ENCODE assay signal across 9 cellular contexts in the genomic region with DNA sequence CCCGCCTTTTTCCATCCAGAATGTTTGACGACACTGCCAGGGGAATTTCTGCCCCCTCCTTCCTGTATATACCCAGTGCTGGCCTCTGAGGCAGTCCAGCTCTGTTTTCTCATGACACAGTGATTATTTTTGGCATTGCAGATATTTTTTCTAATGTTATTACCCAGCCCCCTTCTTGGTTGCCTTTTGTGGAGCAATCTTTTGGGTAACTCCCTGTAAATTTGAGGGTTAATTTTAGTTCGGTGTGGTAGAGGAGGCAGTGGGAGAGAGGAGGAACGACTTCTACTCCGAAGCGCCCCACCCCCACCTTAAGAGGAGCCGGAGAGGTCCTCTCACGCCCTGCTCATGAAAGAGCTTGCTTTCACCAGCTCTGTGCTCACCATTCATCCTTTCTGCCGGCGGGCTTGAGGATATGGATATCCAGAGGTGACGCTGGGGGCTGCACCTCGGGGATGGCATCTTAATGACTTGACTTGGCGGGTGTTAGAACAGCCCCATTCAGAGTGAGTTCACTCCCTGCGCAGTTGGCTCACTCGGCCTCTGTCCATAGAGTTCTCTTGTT. TPM values are rescaled to one million over a fixed set of nuclear protein-coding genes. Genes with fewer than 3 reads are reported as not detected.
A peak's percentile ranks its signal among the peaks of the same experiment; 100 is the strongest.
DNase-seq lines count a peak whose midpoint lies in the region; ATAC-seq and TF ChIP-seq lines count a peak whose summit lies in the region.
"Had no signal": no experiment of that assay in that cellular context is flagged by ENCODE, and none has a peak within 500 bp of the region (broad histone marks: within the 10 kb centered on the region; RNA-seq: fewer than 3 reads in every experiment).

No MANE protein-coding gene starts in this region.

- H3K4me1 Mint-ChIP-seq in H9 (peaks cover 35 to 39% of the 10 kb centered on the region in 2 experiments), MCF 10A (ENCODE audit: insufficient read depth, unreplicated experiment) (peaks cover 64% of the 10 kb centered on the region)
- H3K4me1 Mint-ChIP-seq: memory B cell had no signal

- H3K36me3 Mint-ChIP-seq in H9 (ENCODE audit: insufficient read depth in 1 of 3, low read depth in 3 of 3) (no peaks in the 10 kb centered on the region), MCF 10A (ENCODE audit: insufficient read depth, unreplicated experiment) (peaks cover 5% of the 10 kb centered on the region)
- H3K36me3 Mint-ChIP-seq: memory B cell had no signal

- H3K4ac ChIP-seq in H9 (ENCODE audit: low read depth, low read length): no peak overlapping the region

- no peak overlapping the region for H2BK5ac ChIP-seq in H9 (ENCODE audit: insufficient read length, low read length)

- no peak overlapping the region for H3K56ac ChIP-seq in H9 (ENCODE audit: insufficient read length, low read depth, low read length)

- peak overlapping the region; percentile 32 to 52; a peak in 4 of 5 replicates for H3K4me3 Mint-ChIP-seq in H9
- H3K4me3 Mint-ChIP-seq in MCF 10A (ENCODE audit: unreplicated experiment): peak overlapping the region; percentile 46
- H3K4me3 Mint-ChIP-seq: memory B cell had no signal

- peak overlapping the region in 2 of 3 experiments; percentile 87 to 88; a peak in 4 of 7 replicates for H3K27ac Mint-ChIP-seq in H9
- H3K27ac Mint-ChIP-seq in MCF 10A (ENCODE audit: low read depth, unreplicated experiment): peak overlapping the region; percentile 95
- H3K27ac Mint-ChIP-seq: memory B cell had no signal

- POLR2A ChIA-PET in MCF 10A (lab: Yijun Ruan, JAX): interaction anchor here (0.6 to 13.5 kb wide), 5 partner anchors 10 to 241 kb away, joined by 3 to 553 read pairs (median 4); a partner anchor contains a TSS

- no peak overlapping the region for H4K5ac ChIP-seq in H9 (ENCODE audit: insufficient read length, low read depth, low read length)

- DNase-seq in H9 (peak; percentile 61), MCF 10A (ENCODE audit: unreplicated experiment) (peak; percentile 56), NCI-H2196 (lab: John Stamatoyannopoulos, UW; ENCODE audit: unreplicated experiment) (no peak)
- no peak for DNase-seq in activated naive CD4-positive, alpha-beta T cell treated with anti-CD3 and anti-CD28 coated beads, Interleukin-2, amount 50 U/mL, for 16 hours

- H3K36me3 ChIP-seq in skeletal muscle satellite cell (ENCODE audit: insufficient read depth, low read length): no peaks in the 10 kb centered on the region

- ATAC-seq in GM18505 (IDR thresholded peaks at IDR 0.05; ENCODE audit: unreplicated experiment) (no peak), GM18867 (IDR thresholded peaks at IDR 0.05; ENCODE audit: unreplicated experiment) (no peak)

- peaks cover 10% of the 10 kb centered on the region; the same call in 1 of the 2 replicates for H3K4me1 ChIP-seq in H9 (ENCODE audit: insufficient read depth, low read length)
- peaks cover 74% of the 10 kb centered on the region for H3K4me1 ChIP-seq in skeletal muscle satellite cell (ENCODE audit: control insufficient read depth, insufficient read depth, low read length)

- no peaks in the 10 kb centered on the region for H3K79me1 ChIP-seq in H9 (ENCODE audit: insufficient read depth, low read depth, low read length, poor library complexity, severe bottlenecking)

- peak overlapping the region; percentile 39 for H3K18ac ChIP-seq in H9 (ENCODE audit: insufficient read length, low read depth, low read length)

- peak overlapping the region; percentile 23; the same call in 1 of the 2 replicates for H3K14ac ChIP-seq in H9 (ENCODE audit: insufficient read depth, low read length)

- no peak for TF ChIP-seq CTCF in H9 (conservative IDR thresholded peaks at IDR 0.05)
- no peak for TF ChIP-seq CTCF in MCF 10A (IDR thresholded peaks at IDR 0.05; ENCODE audit: unreplicated experiment)

- no peaks in the 10 kb centered on the region for H3K23me2 ChIP-seq in H9 (ENCODE audit: insufficient read length, low read depth, low read length, poor library complexity, severe bottlenecking)

- H2AFZ ChIP-seq in H9 (ENCODE audit: low read length): peak overlapping the region; percentile 34

- H3K9me3 Mint-ChIP-seq in H9 (no peaks in the 10 kb centered on the region), MCF 10A (ENCODE audit: unreplicated experiment) (no peaks in the 10 kb centered on the region)
- H3K9me3 Mint-ChIP-seq: memory B cell had no signal

- BruUV-seq in MCF 10A (replicated peaks; lab: Mats Ljungman, UMichigan): no TSS peak

- H2BK15ac ChIP-seq in H9 (ENCODE audit: low read depth, low read length): no peak overlapping the region

- no peak overlapping the region for H2BK20ac ChIP-seq in H9 (ENCODE audit: low read depth, low read length, poor library complexity, severe bottlenecking)

- H3K4me2 ChIP-seq in H9 (ENCODE audit: insufficient read depth, insufficient read length, low read length) (peak overlapping the region; percentile 30), skeletal muscle satellite cell (ENCODE audit: low read length) (peak overlapping the region; percentile 88)

- H4K8ac ChIP-seq in H9 (replicated peaks; ENCODE audit: insufficient read length, low read depth, low read length): no peak overlapping the region

- H3K27me3 ChIP-seq in H9 (ENCODE audit: insufficient read depth, low read length) (no peaks in the 10 kb centered on the region; the same call in 1 of the 2 replicates), skeletal muscle satellite cell (ENCODE audit: control insufficient read depth, insufficient read depth, low read length) (no peaks in the 10 kb centered on the region)

- H3K9me3 ChIP-seq in H9 (ENCODE audit: control insufficient read depth, low read depth, low read length): no peaks in the 10 kb centered on the region
- H3K9me3 ChIP-seq in iPS-18c (ENCODE audit: control insufficient read depth, insufficient read depth, low read length): no peaks in the 10 kb centered on the region
- H3K9me3 ChIP-seq in skeletal muscle satellite cell (replicated peaks; ENCODE audit: low read length): no peaks in the 10 kb centered on the region

- CTCF ChIA-PET in MCF 10A (lab: Yijun Ruan, JAX): interaction anchor here (0.6 to 1.9 kb wide), 5 partner anchors 30 to 1483 kb away, joined by 3 to 8 read pairs (median 4); no protein-coding TSS in a partner anchor

- TF ChIP-seq POLR2A in GM18505 (IDR thresholded peaks at IDR 0.05; ENCODE audit: borderline replicate concordance, extremely low read depth, insufficient read depth, insufficient read length): no peak

- H2BK120ac ChIP-seq in H9 (ENCODE audit: low read depth, low read length, poor library complexity, severe bottlenecking): no peak overlapping the region

- no peak overlapping the region for H2AK5ac ChIP-seq in H9 (ENCODE audit: insufficient read length, low read length)

- intact Hi-C loops in MCF 10A (cut with micrococcal nuclease): loop anchor here (2.0 kb wide), 1 partner anchor 29 kb away; no protein-coding TSS in a partner anchor

- no peak overlapping the region for H3K27ac ChIP-seq in H9 (ENCODE audit: insufficient read length, low read depth, low read length)

- H4K91ac ChIP-seq in H9 (ENCODE audit: insufficient read length, low read depth, low read length): no peak overlapping the region

- H3K9ac ChIP-seq in H9 (ENCODE audit: extremely low read depth, insufficient read length, low read length) (no peak overlapping the region), skeletal muscle satellite cell (ENCODE audit: low read depth, low read length) (peak overlapping the region; percentile 93)

- H2BK12ac ChIP-seq in H9 (ENCODE audit: insufficient read length, low read depth, low read length): no peak overlapping the region

- no peaks in the 10 kb centered on the region for H3K79me2 ChIP-seq in H9 (ENCODE audit: insufficient read depth, low read length)

- no peak overlapping the region for H3K23ac ChIP-seq in H9 (ENCODE audit: insufficient read length, low read depth, low read length)

- peaks cover 30% of the 10 kb centered on the region for H3K27me3 Mint-ChIP-seq in H9 (ENCODE audit: low read depth)
- no peaks in the 10 kb centered on the region for H3K27me3 Mint-ChIP-seq in MCF 10A (ENCODE audit: insufficient read depth, unreplicated experiment)

- no peak overlapping the region for H3T11ph ChIP-seq in H9 (ENCODE audit: low read length)

- no CpG with 5 or more reads among the region's 15 CpGs for WGBS in H9 (ENCODE audit: extremely low coverage, insufficient read length, low lambda C conversion rate)

- H3K4me3 ChIP-seq in iPS-18c (ENCODE audit: insufficient read depth, low read depth, low read length): 0 out of 2 replicates have a peak overlapping the region, but pooled peaks have one; percentile 5
- peak overlapping the region; percentile 59 for H3K4me3 ChIP-seq in skeletal muscle satellite cell (ENCODE audit: low read length)

- H4K20me1 ChIP-seq in H9 (ENCODE audit: control insufficient read depth, insufficient read depth, insufficient read length): no peaks in the 10 kb centered on the region

RNA-seq across cellular contexts. Expression of a gene that starts 38.3 kb away (rescaled TPM):
- 1.1 and 1.4 TPM in 2 replicates for total RNA-seq in H9 (2021)
- 146 and 200 TPM in 2 replicates for total RNA-seq in MCF 10A (2022)
- total RNA-seq in skeletal muscle satellite cell (2012; rRNA removed): 46.3 and 63.6 TPM in 2 replicates

Comparison
In these comparisons a context has a peak if more than half of its experiments do, and no peak if none do; other contexts are left out.
1. DNase-seq: peak in H9 (single experiment) and MCF 10A (single experiment); none in activated naive CD4-positive, alpha-beta T cell treated with anti-CD3 and anti-CD28 coated beads, Interleukin-2, amount 50 U/mL, for 16 hours (single experiment) and NCI-H2196 (single experiment).
2. RNA of a gene that starts 38.3 kb away (total RNA-seq): 146 to 200 TPM in MCF 10A; 1.1 to 1.4 TPM in H9; every median in the first group is over 10 times any median in the second.